Comparison of ENCODE assay signal across 8 cellular contexts in the genomic region with DNA sequence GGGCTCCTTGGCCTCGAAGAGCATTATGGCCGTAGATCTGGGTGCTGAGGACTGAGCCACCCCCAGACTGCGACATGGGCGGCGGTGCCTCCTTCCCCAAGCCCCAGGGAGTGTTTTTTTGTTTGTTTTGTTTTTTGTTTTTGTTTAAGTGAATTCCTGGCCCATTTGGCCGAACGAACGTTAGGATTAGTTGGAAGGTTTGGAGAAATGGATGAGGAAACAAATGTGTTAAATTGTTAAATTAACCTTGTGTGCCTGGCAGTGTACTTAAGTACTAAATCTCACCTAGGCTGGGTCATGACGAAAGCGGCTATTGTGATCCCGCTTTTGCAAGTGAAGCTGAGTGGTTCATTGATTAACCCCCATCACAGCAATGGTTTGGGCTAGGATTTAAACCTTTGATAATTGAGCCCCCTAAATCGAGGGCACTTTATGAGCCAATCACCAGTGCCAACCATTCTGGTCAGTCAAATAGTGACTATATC. TPM values are rescaled to one million over a fixed set of nuclear protein-coding genes. Genes with fewer than 3 reads are reported as not detected.
DNase-seq lines count a peak whose midpoint lies in the region; ATAC-seq, FAIRE-seq and TF ChIP-seq lines count a peak whose summit lies in the region.

No MANE protein-coding gene starts in this region.

- TSS peak; percentile 81 for BruUV-seq in endothelial cell of umbilical vein (replicated peaks; lab: Mats Ljungman, UMichigan)

- H3K36me3 ChIP-seq in endothelial cell of umbilical vein (ENCODE audit: control insufficient read depth in 2 of 2, extremely low read depth in 1 of 2, insufficient read depth in 2 of 2, low read length in 2 of 2) = no peaks in the 10 kb centered on the region

- no peak for ATAC-seq in HG02885 (IDR thresholded peaks at IDR 0.05; ENCODE audit: poor library complexity, unreplicated experiment)
- ATAC-seq in HG03175 (IDR thresholded peaks at IDR 0.05; ENCODE audit: unreplicated experiment) = no peak

- TF ChIP-seq CTCF in GM10266 (IDR thresholded peaks at IDR 0.05; ENCODE audit: control insufficient read depth, insufficient read depth, low read depth, missing control alignments) (no peak), endothelial cell of umbilical vein (IDR thresholded peaks at IDR 0.05; ENCODE audit: extremely low read depth in 1 of 2, insufficient read depth in 1 of 2, low read depth in 1 of 2, low read length in 2 of 2) (no peak)

- peak; percentile 55 for FAIRE-seq in endothelial cell of umbilical vein (lab: Jason Lieb, UNC)

- H3K27ac ChIP-seq in endothelial cell of umbilical vein (ENCODE audit: insufficient read depth, low read depth, low read length) = no peak overlapping the region

- POLR2A ChIA-PET in endothelial cell of umbilical vein (lab: Charles Lee) = no interaction called here

- TF ChIP-seq POLR2A in endothelial cell of umbilical vein (IDR thresholded peaks at IDR 0.05; ENCODE audit: low read depth, low read length) = no peak

- dilution Hi-C loops in endothelial cell of umbilical vein (cut with MboI; ENCODE audit: extremely low pct_ligation_motif_present, low sequenced_read_pairs) = no loop called here

- CTCF ChIA-PET in endothelial cell of umbilical vein (lab: Charles Lee) = interaction anchor here (0.8 kb wide), 1 partner anchor 304 kb away, joined by 5 read pairs; no protein-coding TSS in a partner anchor

- H3K9me1 ChIP-seq in endothelial cell of umbilical vein (replicated peaks; ENCODE audit: control insufficient read depth, extremely low read depth, insufficient read depth, low read length) = no peaks in the 10 kb centered on the region

- H3K9ac ChIP-seq in endothelial cell of umbilical vein (replicated peaks; ENCODE audit: extremely low read depth, insufficient read depth, low read length) = no peak overlapping the region

- H3K4me1 ChIP-seq in endothelial cell of umbilical vein (ENCODE audit: control insufficient read depth, extremely low read depth, insufficient read depth, low read length) = peaks cover 12% of the 10 kb centered on the region

- H2AFZ ChIP-seq in endothelial cell of umbilical vein (ENCODE audit: low read depth, low read length) = peak overlapping the region; percentile 80

- H4K20me1 ChIP-seq in endothelial cell of umbilical vein (replicated peaks; ENCODE audit: control insufficient read depth, extremely low read depth, insufficient read depth, low read length) = no peaks in the 10 kb centered on the region

- no peaks in the 10 kb centered on the region for H3K27me3 ChIP-seq in endothelial cell of umbilical vein (ENCODE audit: control insufficient read depth in 2 of 2, insufficient read depth in 2 of 2, low read length in 2 of 2)

- peak overlapping the region; percentile 70 for H3K4me2 ChIP-seq in endothelial cell of umbilical vein (ENCODE audit: insufficient read depth, low read length)

- H3K4me3 ChIP-seq in endothelial cell of umbilical vein (replicated peaks in 1 of 3; ENCODE audit: insufficient read depth in 1 of 3, low read depth in 1 of 3, low read length in 3 of 3) = peak overlapping the region in 2 of 3 experiments; percentile 42 to 56

- intact Hi-C loops in endothelial cell of umbilical vein (cut with micrococcal nuclease) = loop anchor here (5.0 kb wide), 1 partner anchor 35 kb away; a partner anchor contains a TSS

- no peaks in the 10 kb centered on the region for H3K9me3 ChIP-seq in endothelial cell of umbilical vein (replicated peaks; ENCODE audit: control insufficient read depth, insufficient read depth, low read length)

- peak; percentile 32 for DNase-seq in GM10266 (ENCODE audit: extremely low spot score)
- DNase-seq in NCI-H510A treated with DMSO at 0.1 percent for 48 hours (lab: John Stamatoyannopoulos, UW) = peak; percentile 28
- no peak for DNase-seq in endothelial cell of umbilical vein (ENCODE audit: low read depth, low spot score)
- peak; percentile 22 for DNase-seq in pons (ENCODE audit: low spot score)
- DNase-seq in NCI-H2227 treated with DMSO at 0.1 percent for 48 hours (lab: John Stamatoyannopoulos, UW) = no peak
- no peak for DNase-seq in SIG-M5 treated with dmso at 0.1 percent for 504 hours (lab: John Stamatoyannopoulos, UW; ENCODE audit: unreplicated experiment)

- H3K79me2 ChIP-seq in endothelial cell of umbilical vein (ENCODE audit: control insufficient read depth, insufficient read depth, low read length) = no peaks in the 10 kb centered on the region

TF ChIP-seq in endothelial cell of umbilical vein, 7 proteins besides CTCF, POLR2A, EP300 and RAD21:
- TF ChIP-seq MYC (IDR thresholded peaks at IDR 0.05; ENCODE audit: low read depth, low read length) (no peak), EZH2 (IDR thresholded peaks at IDR 0.05; ENCODE audit: borderline replicate concordance, low read depth, low read length, severe bottlenecking) (no peak), FOS (IDR thresholded peaks at IDR 0.05; ENCODE audit: borderline replicate concordance, insufficient read depth, low read length) (no peak), POLR2AphosphoS5 (IDR thresholded peaks at IDR 0.05; ENCODE audit: insufficient read depth, low read depth, low read length) (no peak), GATA2 (IDR thresholded peaks at IDR 0.05; ENCODE audit: insufficient read depth, insufficient read length, low read depth, low read length) (no peak), JUN (IDR thresholded peaks at IDR 0.05; ENCODE audit: borderline replicate concordance, insufficient read depth, insufficient read length, low read depth) (no peak)
- TF ChIP-seq, protein P1, sequence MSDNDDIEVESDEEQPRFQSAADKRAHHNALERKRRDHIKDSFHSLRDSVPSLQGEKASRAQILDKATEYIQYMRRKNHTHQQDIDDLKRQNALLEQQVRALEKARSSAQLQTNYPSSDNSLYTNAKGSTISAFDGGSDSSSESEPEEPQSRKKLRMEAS (IDR thresholded peaks at IDR 0.05; ENCODE audit: insufficient read depth, insufficient read length) = no peak
TF ChIP-seq in endothelial cell of umbilical vein: peak in this region for 0.

RNA-seq across cellular contexts. Expression of a gene that starts 22.9 kb away (rescaled TPM):
- total RNA-seq in endothelial cell of umbilical vein = 653 and 663 TPM in 2 replicates
- 341 and 399 TPM in 2 replicates for polyA plus RNA-seq in endothelial cell of umbilical vein
- 427 and 435 TPM in 2 replicates for polyA plus RNA-seq in endothelial cell of umbilical vein (2011; cell fraction: cytosol; rRNA removed)
- polyA plus RNA-seq in endothelial cell of umbilical vein (2011; cell fraction: nucleus; rRNA removed) = 628 and 652 TPM in 2 replicates
- polyA plus RNA-seq in endothelial cell of umbilical vein (2012) = 498 and 617 TPM in 2 replicates
- polyA minus RNA-seq in endothelial cell of umbilical vein = 661 and 665 TPM in 2 replicates
- 328 TPM for polyA minus RNA-seq in endothelial cell of umbilical vein (2011; cell fraction: cytosol; rRNA and poly(A)+ RNA removed)
- polyA minus RNA-seq in endothelial cell of umbilical vein (2011; cell fraction: nucleus; rRNA and poly(A)+ RNA removed) = 608 and 684 TPM in 2 replicates

RNA-seq across cellular contexts. Expression of a gene that starts 23.5 kb away (rescaled TPM):
- 11.4 and 11.5 TPM in 2 replicates for total RNA-seq in endothelial cell of umbilical vein
- 0.46 and 1.1 TPM in 2 replicates for polyA plus RNA-seq in endothelial cell of umbilical vein
- 1.7 and 2.6 TPM in 2 replicates for polyA plus RNA-seq in endothelial cell of umbilical vein (2011; cell fraction: cytosol; rRNA removed)
- 2.1 and 3.0 TPM in 2 replicates for polyA plus RNA-seq in endothelial cell of umbilical vein (2011; cell fraction: nucleus; rRNA removed)
- polyA plus RNA-seq in endothelial cell of umbilical vein (2012) = 4.3 and 8.6 TPM in 2 replicates
- polyA minus RNA-seq in endothelial cell of umbilical vein = 2.2 and 3.1 TPM in 2 replicates
- 10.1 TPM for polyA minus RNA-seq in endothelial cell of umbilical vein (2011; cell fraction: cytosol; rRNA and poly(A)+ RNA removed)
- 1.3 and 2.3 TPM in 2 replicates for polyA minus RNA-seq in endothelial cell of umbilical vein (2011; cell fraction: nucleus; rRNA and poly(A)+ RNA removed)

RNA-seq across cellular contexts. Expression of a gene that starts 35.8 kb away (rescaled TPM):
- 3.2 and 3.5 TPM in 2 replicates for total RNA-seq in endothelial cell of umbilical vein
- 0.16 and 0.28 TPM in 2 replicates for polyA plus RNA-seq in endothelial cell of umbilical vein
- 0.48 and 0.52 TPM in 2 replicates for polyA plus RNA-seq in endothelial cell of umbilical vein (2011; cell fraction: cytosol; rRNA removed)
- 2.4 and 4.1 TPM in 2 replicates for polyA plus RNA-seq in endothelial cell of umbilical vein (2011; cell fraction: nucleus; rRNA removed)
- polyA plus RNA-seq in endothelial cell of umbilical vein (2012) = 1.7 and 1.8 TPM in 2 replicates
- 1.2 and 1.9 TPM in 2 replicates for polyA minus RNA-seq in endothelial cell of umbilical vein
- 1.0 TPM for polyA minus RNA-seq in endothelial cell of umbilical vein (2011; cell fraction: cytosol; rRNA and poly(A)+ RNA removed)
- polyA minus RNA-seq in endothelial cell of umbilical vein (2011; cell fraction: nucleus; rRNA and poly(A)+ RNA removed) = 3.8 TPM in 2 replicates

Comparison
In these comparisons a context has a peak if more than half of its experiments do, and no peak if none do; other contexts are left out.
1. DNase-seq: peak in GM10266 (single experiment), NCI-H510A treated with DMSO at 0.1 percent for 48 hours (single experiment) and pons (single experiment); none in endothelial cell of umbilical vein (single experiment), NCI-H2227 treated with DMSO at 0.1 percent for 48 hours (single experiment) and SIG-M5 treated with dmso at 0.1 percent for 504 hours (single experiment).